8 cellular contexts compared by ENCODE assay signal in the genomic region with DNA sequence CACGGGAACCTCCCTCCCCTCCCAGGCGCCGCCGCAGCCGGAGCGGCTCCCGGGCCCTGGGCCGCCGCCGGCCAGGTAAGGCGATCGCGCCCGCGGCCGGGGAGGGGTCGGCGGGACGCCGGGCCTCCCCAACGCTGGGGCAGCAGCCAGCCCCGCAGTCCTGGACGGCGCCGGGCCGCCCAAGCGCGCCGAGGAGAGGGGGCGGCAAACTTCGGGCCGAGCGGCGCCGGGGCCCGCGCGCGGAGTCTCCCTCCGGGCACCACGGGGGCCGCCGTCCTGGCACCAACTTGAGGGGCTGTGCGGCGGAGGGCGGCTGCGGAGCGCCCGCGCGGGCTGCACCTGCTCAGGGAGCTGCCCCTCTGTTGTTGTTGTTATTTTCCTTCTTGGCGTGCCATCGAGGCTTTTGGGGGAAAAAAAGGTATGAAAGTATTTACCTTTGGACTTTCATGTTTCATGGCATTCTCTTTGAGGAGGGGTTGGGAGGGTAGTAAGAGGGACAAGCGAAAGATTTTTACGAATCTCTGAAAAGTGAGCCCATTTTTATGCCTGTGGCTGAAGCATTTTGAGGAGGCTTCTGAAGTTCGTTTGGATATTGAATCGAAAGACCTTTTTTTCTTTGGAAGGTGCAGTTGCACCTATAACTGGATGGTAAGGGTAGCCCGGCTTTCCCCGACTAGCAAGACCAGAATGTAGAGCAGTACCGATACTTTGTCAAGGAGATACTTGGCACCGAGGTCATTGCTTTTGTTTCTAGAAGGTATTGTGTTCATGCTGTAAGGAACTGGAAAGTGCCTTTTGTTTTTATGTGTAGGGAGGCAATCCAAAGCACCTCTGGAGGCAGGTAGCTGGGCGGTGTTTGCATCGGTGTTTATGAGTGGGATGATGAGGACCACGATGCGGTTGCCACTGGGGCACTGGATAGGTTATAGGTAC. TPM values are rescaled to one million over a fixed set of nuclear protein-coding genes. Genes with fewer than 3 reads are reported as not detected.
A peak's percentile ranks its signal among the peaks of the same experiment; 100 is the strongest.
DNase-seq lines count a peak whose midpoint lies in the region; ATAC-seq lines count a peak whose summit lies in the region.

A gene with protein sequence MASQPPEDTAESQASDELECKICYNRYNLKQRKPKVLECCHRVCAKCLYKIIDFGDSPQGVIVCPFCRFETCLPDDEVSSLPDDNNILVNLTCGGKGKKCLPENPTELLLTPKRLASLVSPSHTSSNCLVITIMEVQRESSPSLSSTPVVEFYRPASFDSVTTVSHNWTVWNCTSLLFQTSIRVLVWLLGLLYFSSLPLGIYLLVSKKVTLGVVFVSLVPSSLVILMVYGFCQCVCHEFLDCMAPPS (plus strand): TSS at position 4 of the 933 bp plus-strand sequence. CDS start 52,168 bp downstream, outside the sequence.

- peaks cover 6% of the 10 kb centered on the region; the same call in 1 of the 2 replicates for H3K4me1 ChIP-seq in ES-I3 (ENCODE audit: insufficient read depth, low read length)

- H3K36me3 ChIP-seq in ES-I3 (ENCODE audit: insufficient read depth, low read length), result no peaks in the 10 kb centered on the region

- no peak for ATAC-seq in HG02884 (IDR thresholded peaks at IDR 0.05; ENCODE audit: unreplicated experiment)
- ATAC-seq in GM21737 (IDR thresholded peaks at IDR 0.05; ENCODE audit: unreplicated experiment), result no peak

- H3K9ac ChIP-seq in ES-I3 (ENCODE audit: low read depth, low read length), result peak within 1 kb of the TSS; percentile 71

- DNase-seq in M059J (ENCODE audit: low read depth), result peak; percentile 37
- DNase-seq in activated T-cell treated with anti-CD3 and anti-CD28 coated beads, Interleukin-2, amount 50 U/mL, for 48 hours, result peak; percentile 17 to 37
- DNase-seq in germinal center (ENCODE audit: low spot score), result peak; percentile 69
- DNase-seq in retina, result peak; percentile 63
- DNase-seq in NCI-H2196 (lab: John Stamatoyannopoulos, UW; ENCODE audit: unreplicated experiment), result no peak

- H3K9me3 ChIP-seq in ES-I3 (ENCODE audit: control insufficient read depth, insufficient read depth, low read length), result no peaks in the 10 kb centered on the region

RNA-seq across cellular contexts. Expression of the gene that starts here (rescaled TPM):
- total RNA-seq in M059J (2014; rRNA removed; shearing (Covaris generic)), result 19.7 and 26.5 TPM in 2 replicates
